In the genomic region with DNA sequence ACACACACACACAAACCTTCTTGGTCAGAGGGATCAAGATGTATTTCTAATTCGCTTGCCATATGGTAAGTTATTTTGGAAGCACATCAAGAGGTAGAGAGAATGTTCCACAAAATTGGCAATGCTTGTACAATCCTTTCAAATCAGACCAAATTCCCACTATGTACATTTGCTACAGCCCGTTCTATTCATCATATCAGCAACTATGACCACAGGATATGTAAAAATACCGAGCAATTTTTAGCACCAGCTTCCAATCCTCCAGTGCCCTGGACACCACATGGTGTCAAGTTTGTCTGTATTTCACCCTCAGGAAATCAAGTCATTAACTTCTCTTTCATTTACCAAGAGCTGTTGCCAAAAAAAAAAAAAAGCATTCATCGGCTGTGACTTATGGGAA, we compare ENCODE assay signal across 1 cellular context.
TF ChIP-seq lines count a peak whose summit lies in the region.

No MANE protein-coding gene starts in this region.

TF ChIP-seq in GM23338, 12 proteins besides CTCF, POLR2A, EP300 and RAD21:
- TF ChIP-seq ZNF462 (CRISPR knock-in tag; IDR thresholded peaks at IDR 0.05) (no peak), REST (IDR thresholded peaks at IDR 0.05; ENCODE audit: unreplicated experiment) (no peak), ZNF114 (CRISPR knock-in tag; IDR thresholded peaks at IDR 0.05) (no peak), NANOG (IDR thresholded peaks at IDR 0.05; ENCODE audit: borderline replicate concordance) (no peak), EZH2 (IDR thresholded peaks at IDR 0.05; ENCODE audit: low read depth, unreplicated experiment) (no peak), JUNB (IDR thresholded peaks at IDR 0.05; ENCODE audit: unreplicated experiment) (no peak), ZNF331 (CRISPR knock-in tag; IDR thresholded peaks at IDR 0.05; ENCODE audit: low read depth) (no peak), STAT1 (IDR thresholded peaks at IDR 0.05; ENCODE audit: unreplicated experiment) (no peak), CREB1 (CRISPR knock-in tag; IDR thresholded peaks at IDR 0.05; ENCODE audit: low read depth) (no peak), EZH2phosphoT487 (IDR thresholded peaks at IDR 0.05; ENCODE audit: unreplicated experiment) (no peak), POLR2AphosphoS5 (IDR thresholded peaks at IDR 0.05; ENCODE audit: low read depth) (no peak)
- TF ChIP-seq, protein P1, sequence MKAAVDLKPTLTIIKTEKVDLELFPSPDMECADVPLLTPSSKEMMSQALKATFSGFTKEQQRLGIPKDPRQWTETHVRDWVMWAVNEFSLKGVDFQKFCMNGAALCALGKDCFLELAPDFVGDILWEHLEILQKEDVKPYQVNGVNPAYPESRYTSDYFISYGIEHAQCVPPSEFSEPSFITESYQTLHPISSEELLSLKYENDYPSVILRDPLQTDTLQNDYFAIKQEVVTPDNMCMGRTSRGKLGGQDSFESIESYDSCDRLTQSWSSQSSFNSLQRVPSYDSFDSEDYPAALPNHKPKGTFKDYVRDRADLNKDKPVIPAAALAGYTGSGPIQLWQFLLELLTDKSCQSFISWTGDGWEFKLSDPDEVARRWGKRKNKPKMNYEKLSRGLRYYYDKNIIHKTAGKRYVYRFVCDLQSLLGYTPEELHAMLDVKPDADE (IDR thresholded peaks at IDR 0.05) = no peak
